Comparison of ENCODE assay signal across 8 cellular contexts in genomic region chr5:108148715-108149139, GRCh38.
DNase-seq lines count a peak whose midpoint lies in the region; ATAC-seq and TF ChIP-seq lines count a peak whose summit lies in the region.

No MANE protein-coding gene starts in this region.

- intact Hi-C loops in left lung (cut with DNase I): no loop called here

- no peaks in the 10 kb centered on the region for H3K36me3 ChIP-seq in BE2C
- no peaks in the 10 kb centered on the region for H3K36me3 ChIP-seq in adipocyte (ENCODE audit: control insufficient read depth, insufficient read depth, low read length, severe bottlenecking)
- no peaks in the 10 kb centered on the region for H3K36me3 ChIP-seq in left lung

- H3K9ac ChIP-seq in adipocyte (ENCODE audit: low read length): no peak overlapping the region

- H3K4me1 ChIP-seq in BE2C (no peaks in the 10 kb centered on the region; the same call in none of the 2 replicates), adipocyte (ENCODE audit: control insufficient read depth, insufficient read depth, low read length) (peaks cover 9% of the 10 kb centered on the region), left lung (peaks cover 0 to 7% of the 10 kb centered on the region in 2 donors)

- H3K4me3 Mint-ChIP-seq in activated T-cell treated with anti-CD3 and anti-CD28 coated beads, Interleukin-2, amount 50 U/mL, for 4 hours: no peak overlapping the region

- DNase-seq in BE2C: peak; percentile 13
- peak; percentile 65 for DNase-seq in adipocyte (ENCODE audit: low read depth)
- DNase-seq in left lung: no peak
- DNase-seq in SHP77 treated with DMSO at 0.1 percent for 48 hours (lab: John Stamatoyannopoulos, UW): no peak
- no peak for DNase-seq in mesenteric fat pad (ENCODE audit: low spot score)
- no peak for DNase-seq in activated T-cell treated with anti-CD3 and anti-CD28 coated beads, Interleukin-2, amount 50 U/mL, for 4 hours

- H3K27me3 Mint-ChIP-seq in activated T-cell treated with anti-CD3 and anti-CD28 coated beads, Interleukin-2, amount 50 U/mL, for 4 hours (ENCODE audit: low read depth): no peaks in the 10 kb centered on the region

- TF ChIP-seq CTCF in BE2C (IDR thresholded peaks at IDR 0.05; ENCODE audit: low read depth, low read length) (peak; percentile 76), left lung (IDR thresholded peaks at IDR 0.05) (peak; percentile 34 to 39)

- H3K36me3 Mint-ChIP-seq in activated T-cell treated with anti-CD3 and anti-CD28 coated beads, Interleukin-2, amount 50 U/mL, for 4 hours (ENCODE audit: insufficient read depth): peaks cover 21% of the 10 kb centered on the region

- peak; percentile 83 for ATAC-seq in GM18868 (IDR thresholded peaks at IDR 0.05; ENCODE audit: unreplicated experiment)
- ATAC-seq in HG03378 (IDR thresholded peaks at IDR 0.05; ENCODE audit: unreplicated experiment): peak; percentile 69
- ATAC-seq in left lung: peak; percentile 68
- no peak for ATAC-seq in activated T-cell treated with anti-CD3 and anti-CD28 coated beads, Interleukin-2, amount 50 U/mL, for 4 hours

- H3K27me3 ChIP-seq in BE2C: no peaks in the 10 kb centered on the region
- H3K27me3 ChIP-seq in adipocyte (replicated peaks; ENCODE audit: control insufficient read depth, insufficient read depth, low read length): no peaks in the 10 kb centered on the region
- H3K27me3 ChIP-seq in left lung: no peaks in the 10 kb centered on the region

- peaks cover 3% of the 10 kb centered on the region for H3K4me1 Mint-ChIP-seq in activated T-cell treated with anti-CD3 and anti-CD28 coated beads, Interleukin-2, amount 50 U/mL, for 4 hours (ENCODE audit: low read depth)

- H3K9me3 ChIP-seq in BE2C (no peaks in the 10 kb centered on the region), adipocyte (ENCODE audit: control insufficient read depth, low read length) (no peaks in the 10 kb centered on the region), left lung (no peaks in the 10 kb centered on the region)

- no peak overlapping the region for H3K4me3 ChIP-seq in BE2C (ENCODE audit: low read depth, low read length)
- no peak overlapping the region for H3K4me3 ChIP-seq in adipocyte (ENCODE audit: low read length)
- H3K4me3 ChIP-seq in left lung: no peak overlapping the region

- H3K9me3 Mint-ChIP-seq in activated T-cell treated with anti-CD3 and anti-CD28 coated beads, Interleukin-2, amount 50 U/mL, for 4 hours: no peaks in the 10 kb centered on the region

- no peak overlapping the region for H3K27ac ChIP-seq in left lung

Comparison
In these comparisons a context has a peak if more than half of its experiments do, and no peak if none do; other contexts are left out.
1. DNase-seq: peak in BE2C (single experiment) and adipocyte (single experiment); none in left lung (0 of 2), SHP77 treated with DMSO at 0.1 percent for 48 hours (single experiment), mesenteric fat pad (single experiment) and activated T-cell treated with anti-CD3 and anti-CD28 coated beads, Interleukin-2, amount 50 U/mL, for 4 hours (single experiment).
2. ATAC-seq: peak in GM18868 (single experiment), HG03378 (single experiment) and left lung (single experiment); none in activated T-cell treated with anti-CD3 and anti-CD28 coated beads, Interleukin-2, amount 50 U/mL, for 4 hours (0 of 2).